ENCODE assay signal across 1 cellular context in genomic region chr9:33430942-33431341, GRCh38.
TF ChIP-seq lines count a peak whose summit lies in the region.

No MANE protein-coding gene starts in this region.

TF ChIP-seq in K562, 482 proteins besides CTCF, POLR2A, EP300 and RAD21 (continued from another document):
- TF ChIP-seq USF1 (CRISPR knock-in tag; IDR thresholded peaks at IDR 0.05) (no peak), ZNF444 (CRISPR knock-in tag; IDR thresholded peaks at IDR 0.05) (no peak), ZFP30 (CRISPR knock-in tag; IDR thresholded peaks at IDR 0.05; ENCODE audit: borderline replicate concordance) (no peak), E2F6 (IDR thresholded peaks at IDR 0.05; ENCODE audit: borderline replicate concordance in 1 of 2, extremely low read depth in 1 of 2, insufficient read depth in 1 of 2, insufficient read length in 1 of 2, low read depth in 1 of 2, low read length in 1 of 2, poor library complexity in 1 of 2, severe bottlenecking in 1 of 2) (no peak), YY1 (IDR thresholded peaks at IDR 0.05; ENCODE audit: borderline replicate concordance in 1 of 3, control insufficient read depth in 1 of 3, extremely low read depth in 1 of 3, insufficient read depth in 3 of 3, insufficient read length in 1 of 3, insufficient replicate concordance in 2 of 3, low read depth in 1 of 3, low read length in 2 of 3) (no peak), SNAPC5 (CRISPR knock-in tag; IDR thresholded peaks at IDR 0.05) (no peak), MLX (CRISPR knock-in tag; conservative IDR thresholded peaks at IDR 0.05) (no peak), ZBTB12 (CRISPR knock-in tag; IDR thresholded peaks at IDR 0.05) (no peak), MTA1 (IDR thresholded peaks at IDR 0.05; ENCODE audit: borderline replicate concordance) (no peak), ZNF395 (CRISPR knock-in tag; IDR thresholded peaks at IDR 0.05) (no peak)
